ENCODE assay signal across 19 cellular contexts in the genomic region with DNA sequence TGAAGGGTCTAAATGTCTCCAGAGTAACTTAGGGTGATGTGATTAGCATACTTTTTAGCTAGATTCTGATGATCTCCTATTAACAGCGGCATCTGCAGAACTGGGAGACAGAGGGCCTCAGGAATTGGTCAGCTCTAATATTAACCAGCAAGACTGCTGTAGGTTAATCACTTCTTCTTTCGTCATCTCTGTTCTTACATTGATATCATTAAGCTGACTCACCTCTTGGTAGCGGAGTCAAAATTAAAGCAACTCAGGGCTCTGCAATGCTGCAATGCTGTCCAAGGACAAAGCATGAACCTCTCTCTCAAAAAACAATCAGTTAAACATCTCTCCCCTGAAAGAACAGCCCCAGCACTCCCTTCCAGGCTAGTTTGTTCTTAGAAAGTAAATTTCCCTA. TPM values are rescaled to one million over a fixed set of nuclear protein-coding genes. Genes with fewer than 3 reads are reported as not detected.
DNase-seq lines count a peak whose midpoint lies in the region; ATAC-seq and TF ChIP-seq lines count a peak whose summit lies in the region.
"Had no signal": no experiment of that assay in that cellular context is flagged by ENCODE, and none has a peak within 500 bp of the region (broad histone marks: within the 10 kb centered on the region; RNA-seq: fewer than 3 reads in every experiment).

No MANE protein-coding gene starts in this region.

- peaks cover 3% of the 10 kb centered on the region for H3K27me3 ChIP-seq in mammary epithelial cell (ENCODE audit: insufficient read depth, low read length)
- H3K27me3 ChIP-seq in BE2C = no peaks in the 10 kb centered on the region

- in situ Hi-C loops in mammary epithelial cell (cut with MboI; ENCODE audit: low sequenced_read_pairs in 2 of 2) = loop anchor here in 1 of 2 donors (25.0 kb wide), 1 partner anchor 817 kb away; a partner anchor contains a TSS

- H3K27me3 Mint-ChIP-seq in activated T-cell treated with anti-CD3 and anti-CD28 coated beads, Interleukin-2, amount 50 U/mL, for 72 hours (ENCODE audit: low read depth) = peaks cover 14% of the 10 kb centered on the region
- H3K27me3 Mint-ChIP-seq: activated naive CD4-positive, alpha-beta T cell treated with anti-CD3 and anti-CD28 coated beads, Interleukin-2, amount 50 U/mL, for 24 hours had no signal

- WGBS in mammary epithelial cell (ENCODE audit: low coverage, missing lambda C conversion rate) = 84% methylated on average over 3 of the region's 3 CpGs

- no peaks in the 10 kb centered on the region for H3K9me3 Mint-ChIP-seq in activated T-cell treated with anti-CD3 and anti-CD28 coated beads, Interleukin-2, amount 50 U/mL, for 72 hours
- H3K9me3 Mint-ChIP-seq: activated CD4-positive, alpha-beta memory T cell treated with anti-CD3 and anti-CD28 coated beads, Interleukin-2, amount 10 ng/mL, durations not matched to agents 7 days and 5 days; activated naive CD4-positive, alpha-beta T cell treated with anti-CD3 and anti-CD28 coated beads, Interleukin-2, amount 50 U/mL, for 24 hours; activated T-cell treated with anti-CD3 and anti-CD28 coated beads, Interleukin-2, amount 50 U/mL, for 4 hours; central memory CD8-positive, alpha-beta T cell; effector memory CD8-positive, alpha-beta T cell had no signal

- H3K4me1 ChIP-seq in mammary epithelial cell (ENCODE audit: insufficient read depth, low read length) (no peaks in the 10 kb centered on the region), BE2C (no peaks in the 10 kb centered on the region)

- no peaks in the 10 kb centered on the region for H4K20me1 ChIP-seq in mammary epithelial cell (ENCODE audit: insufficient read depth, low read length)

- H3K9ac ChIP-seq in mammary epithelial cell (ENCODE audit: insufficient read depth, low read length) = no peak overlapping the region

- H3K9me3 ChIP-seq in mammary epithelial cell (replicated peaks; ENCODE audit: insufficient read depth, low read length) (no peaks in the 10 kb centered on the region), BE2C (no peaks in the 10 kb centered on the region)

- no peaks in the 10 kb centered on the region for H3K4me1 Mint-ChIP-seq in activated T-cell treated with anti-CD3 and anti-CD28 coated beads, Interleukin-2, amount 50 U/mL, for 72 hours (ENCODE audit: low read depth)
- H3K4me1 Mint-ChIP-seq: activated CD4-positive, alpha-beta memory T cell treated with anti-CD3 and anti-CD28 coated beads, Interleukin-2, amount 10 ng/mL, durations not matched to agents 7 days and 5 days; activated naive CD4-positive, alpha-beta T cell treated with anti-CD3 and anti-CD28 coated beads, Interleukin-2, amount 50 U/mL, for 24 hours; B cell; central memory CD8-positive, alpha-beta T cell had no signal

- no peak overlapping the region for H3K4me2 ChIP-seq in mammary epithelial cell (ENCODE audit: insufficient read depth, low read depth, low read length)

- ATAC-seq in activated T-cell treated with anti-CD3 and anti-CD28 coated beads, Interleukin-2, amount 50 U/mL, for 72 hours (replicated peaks in 1 of 2) = no peak
- ATAC-seq: activated T-cell treated with anti-CD3 and anti-CD28 coated beads, Interleukin-2, amount 50 U/mL, for 4 hours; effector memory CD8-positive, alpha-beta T cell; left ventricle myocardium superior had no signal

- H3K27ac Mint-ChIP-seq in activated T-cell treated with anti-CD3 and anti-CD28 coated beads, Interleukin-2, amount 50 U/mL, for 72 hours = no peak overlapping the region
- H3K27ac Mint-ChIP-seq: activated CD4-positive, alpha-beta memory T cell treated with anti-CD3 and anti-CD28 coated beads, Interleukin-2, amount 10 ng/mL, durations not matched to agents 7 days and 5 days; activated naive CD4-positive, alpha-beta T cell treated with anti-CD3 and anti-CD28 coated beads, Interleukin-2, amount 50 U/mL, for 24 hours; B cell; effector memory CD8-positive, alpha-beta T cell had no signal

- H3K4me3 ChIP-seq in mammary epithelial cell (replicated peaks in 1 of 3; ENCODE audit: insufficient read depth in 1 of 3, low read depth in 2 of 3, low read length in 3 of 3) = no peak overlapping the region
- H3K4me3 ChIP-seq in BE2C (ENCODE audit: low read depth, low read length) = no peak overlapping the region

- DNase-seq in AG08396 (ENCODE audit: low spot score) (peak; percentile 46), LHCN-M2 (ENCODE audit: low read depth) (peak; percentile 46), mammary epithelial cell (peak; percentile 28), iris pigment epithelial cell (ENCODE audit: low read depth) (peak; percentile 92), BE2C (no peak), NCI-H1417 treated with DMSO at 0.1 percent for 48 hours (lab: John Stamatoyannopoulos, UW) (no peak), NCI-H774 (lab: John Stamatoyannopoulos, UW) (no peak)
- DNase-seq in activated T-cell treated with anti-CD3 and anti-CD28 coated beads, Interleukin-2, amount 50 U/mL, for 72 hours = no peak
- DNase-seq: activated CD4-positive, alpha-beta memory T cell treated with anti-CD3 and anti-CD28 coated beads, Interleukin-2, amount 10 ng/mL, durations not matched to agents 7 days and 5 days; activated T-cell treated with anti-CD3 and anti-CD28 coated beads, Interleukin-2, amount 50 U/mL, for 4 hours; effector memory CD8-positive, alpha-beta T cell; GOT3; left ventricle myocardium superior; NCI-H1048; nucleus accumbens; stimulated activated CD4-positive, alpha-beta T cell treated with anti-CD3 and anti-CD28 coated beads, Interleukin-4, amount 100 ng/mL, for 24 hours had no signal

- intact Hi-C loops in mammary epithelial cell (cut with micrococcal nuclease) = no loop called here

- H3K36me3 ChIP-seq in mammary epithelial cell (ENCODE audit: insufficient read depth, low read length) (no peaks in the 10 kb centered on the region), BE2C (no peaks in the 10 kb centered on the region)

- no peaks in the 10 kb centered on the region for H3K79me2 ChIP-seq in mammary epithelial cell (ENCODE audit: insufficient read depth, low read length)

- H3K4me3 Mint-ChIP-seq in activated T-cell treated with anti-CD3 and anti-CD28 coated beads, Interleukin-2, amount 50 U/mL, for 72 hours = no peak overlapping the region
- H3K4me3 Mint-ChIP-seq: activated CD4-positive, alpha-beta memory T cell treated with anti-CD3 and anti-CD28 coated beads, Interleukin-2, amount 10 ng/mL, durations not matched to agents 7 days and 5 days; activated naive CD4-positive, alpha-beta T cell treated with anti-CD3 and anti-CD28 coated beads, Interleukin-2, amount 50 U/mL, for 24 hours; activated T-cell treated with anti-CD3 and anti-CD28 coated beads, Interleukin-2, amount 50 U/mL, for 4 hours; B cell; central memory CD8-positive, alpha-beta T cell; effector memory CD8-positive, alpha-beta T cell had no signal

- BruUV-seq in mammary epithelial cell (replicated peaks; lab: Mats Ljungman, UMichigan) = no TSS peak

- CTCF ChIA-PET in mammary epithelial cell (lab: Charles Lee; ENCODE audit: low non-redundant PET) = interaction anchor here (0.5 to 0.6 kb wide), 2 partner anchors 12 to 18 kb away, joined by 3 to 5 read pairs; no protein-coding TSS in a partner anchor

- dilution Hi-C loops in mammary epithelial cell (cut with HindIII; ENCODE audit: low sequenced_read_pairs) = loop anchor here (10.0 to 25.0 kb wide), 3 partner anchors 292 to 817 kb away; a partner anchor contains a TSS

- H3K36me3 Mint-ChIP-seq in activated T-cell treated with anti-CD3 and anti-CD28 coated beads, Interleukin-2, amount 50 U/mL, for 72 hours (ENCODE audit: insufficient read depth in 2 of 2) = no peaks in the 10 kb centered on the region
- H3K36me3 Mint-ChIP-seq: activated naive CD4-positive, alpha-beta T cell treated with anti-CD3 and anti-CD28 coated beads, Interleukin-2, amount 50 U/mL, for 24 hours had no signal

- H3K27ac ChIP-seq in mammary epithelial cell (ENCODE audit: insufficient read depth, low read depth, low read length) = no peak overlapping the region

- no peak for TF ChIP-seq CTCF in mammary epithelial cell (conservative IDR thresholded peaks at IDR 0.05 in 1 of 2, IDR thresholded peaks at IDR 0.05 in 1 of 2; ENCODE audit: extremely low read depth in 1 of 2, insufficient read depth in 1 of 2, low read depth in 1 of 2, low read length in 2 of 2)
- no peak for TF ChIP-seq CTCF in BE2C (IDR thresholded peaks at IDR 0.05; ENCODE audit: low read depth, low read length)

- H2AFZ ChIP-seq in mammary epithelial cell (ENCODE audit: low read depth, low read length) = no peak overlapping the region

RNA-seq across cellular contexts. Expression of a gene that starts 57.5 kb away (rescaled TPM):
- total RNA-seq in LHCN-M2 (2014; rRNA removed) (257 and 361 TPM in 2 replicates), mammary epithelial cell (100 to 1,000 TPM; 117 to 151 TPM)
- polyA plus RNA-seq in LHCN-M2 (2012) = 128 TPM
- polyA plus RNA-seq in mammary epithelial cell = 130 TPM
- polyA minus RNA-seq in mammary epithelial cell = 210 TPM
- 391 TPM for polyA plus RNA-seq in BE2C (2012; ENCODE audit: insufficient read depth, insufficient read length, low read depth)
- 100 to 1,000 TPM; 215 to 233 TPM for total RNA-seq in activated T-cell treated with anti-CD3 and anti-CD28 coated beads, Interleukin-2, amount 50 U/mL, for 72 hours

Comparison
In these comparisons a context has a peak if more than half of its experiments do, and no peak if none do; other contexts are left out.
1. DNase-seq: peak in AG08396 (single experiment), LHCN-M2 (single experiment), mammary epithelial cell (single experiment) and iris pigment epithelial cell (single experiment); none in BE2C (single experiment), NCI-H1417 treated with DMSO at 0.1 percent for 48 hours (single experiment), activated T-cell treated with anti-CD3 and anti-CD28 coated beads, Interleukin-2, amount 50 U/mL, for 72 hours (0 of 2) and NCI-H774 (single experiment).